In the genomic region with DNA sequence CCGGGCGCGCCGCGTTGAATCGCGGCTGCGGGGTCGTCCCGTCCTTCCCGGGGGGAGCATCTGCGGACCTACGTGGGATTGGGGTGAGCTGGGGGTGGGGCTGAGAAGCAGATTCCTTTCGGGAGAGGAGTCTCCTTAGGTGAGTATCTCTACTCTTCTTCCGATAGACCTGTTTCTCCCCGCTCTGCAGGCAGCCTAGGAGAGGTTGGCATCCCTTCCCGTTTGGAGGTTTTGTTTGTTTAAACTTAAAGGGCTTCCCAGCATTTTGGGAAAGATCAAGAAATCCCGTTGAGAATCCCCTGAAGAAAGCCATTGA, we compare ENCODE assay signal across 8 cellular contexts. TPM values are rescaled to one million over a fixed set of nuclear protein-coding genes. Genes with fewer than 3 reads are reported as not detected.
DNase-seq lines count a peak whose midpoint lies in the region; ATAC-seq, FAIRE-seq and TF ChIP-seq lines count a peak whose summit lies in the region.

No MANE protein-coding gene starts in this region.

- intact Hi-C loops in posterior vena cava (cut with DNase I) = no loop called here

- H3K4me3 ChIP-seq in RWPE2 (ENCODE audit: severe bottlenecking) = peak overlapping the region; percentile 66
- H3K4me3 ChIP-seq in fibroblast of villous mesenchyme (ENCODE audit: low read depth, low read length) = peak overlapping the region; percentile 87
- H3K4me3 ChIP-seq in retinal pigment epithelial cell (ENCODE audit: low read length) = peak overlapping the region; percentile 97

- CTCF ChIA-PET in GM10248 (lab: Yijun Ruan, JAX) = interaction anchor here (1.0 to 14.8 kb wide), 5 partner anchors 47 to 1124 kb away, joined by 3 to 312 read pairs (median 4); a partner anchor contains a TSS

- no peak for FAIRE-seq in D721Med (lab: Jason Lieb, UNC)

- POLR2A ChIA-PET in GM10248 (lab: Yijun Ruan, JAX) = interaction anchor here (1.6 kb wide), 1 partner anchor 12 kb away, joined by 4 read pairs; no protein-coding TSS in a partner anchor

- ATAC-seq in GM18511 (IDR thresholded peaks at IDR 0.05; ENCODE audit: unreplicated experiment) (peak; percentile 1), RWPE2 (ENCODE audit: low read depth) (no peak; the same call in 2 of the 3 replicates)

- peak overlapping the region; percentile 78 for H3K27ac ChIP-seq in RWPE2 (ENCODE audit: poor library complexity, severe bottlenecking)

- peaks cover 62% of the 10 kb centered on the region for H3K36me3 ChIP-seq in RWPE2 (ENCODE audit: low read depth)

- H3K4me1 ChIP-seq in RWPE2 (ENCODE audit: insufficient read depth, poor library complexity, severe bottlenecking) = peaks cover 12% of the 10 kb centered on the region

- H3K27me3 ChIP-seq in RWPE2 (ENCODE audit: insufficient read depth, poor library complexity, severe bottlenecking) = no peaks in the 10 kb centered on the region

- DNase-seq in RWPE2 (ENCODE audit: low spot score) (no peak), fibroblast of villous mesenchyme (ENCODE audit: low read depth) (no peak), retinal pigment epithelial cell (ENCODE audit: low read depth) (no peak), D721Med (ENCODE audit: insufficient read length, low spot score) (no peak), posterior vena cava (ENCODE audit: low spot score) (no peak), middle frontal gyrus (ENCODE audit: extremely low spot score, low spot score) (no peak), GM10248 (ENCODE audit: extremely low spot score) (no peak)

- H3K9me3 ChIP-seq in RWPE2 (ENCODE audit: severe bottlenecking) = no peaks in the 10 kb centered on the region

- TF ChIP-seq CTCF in RWPE2 (IDR thresholded peaks at IDR 0.05; ENCODE audit: poor library complexity, severe bottlenecking) (no peak), fibroblast of villous mesenchyme (IDR thresholded peaks at IDR 0.05; ENCODE audit: insufficient read depth, low read depth, low read length) (no peak), retinal pigment epithelial cell (conservative IDR thresholded peaks at IDR 0.05; ENCODE audit: low read depth, low read length) (no peak), D721Med (IDR thresholded peaks at IDR 0.05; ENCODE audit: insufficient read depth, missing control alignments) (no peak), GM10248 (IDR thresholded peaks at IDR 0.05; ENCODE audit: control extremely low read depth, extremely low read depth, low read depth, missing control alignments) (no peak)

RNA-seq across cellular contexts. Expression of a gene that starts 0.4 kb away (rescaled TPM):
- total RNA-seq in fibroblast of villous mesenchyme = 29.6 and 33.7 TPM in 2 replicates
- total RNA-seq in posterior vena cava = 10 to 100 TPM; 26.9 to 28.5 TPM

RNA-seq across cellular contexts. Expression of a gene that starts 0.8 kb away (rescaled TPM):
- total RNA-seq in fibroblast of villous mesenchyme (10.0 and 13.0 TPM in 2 replicates), posterior vena cava (1 to 10 TPM; 6.7 to 9.4 TPM)
